Comparison of ENCODE assay signal across 2 cellular contexts in the genomic region with DNA sequence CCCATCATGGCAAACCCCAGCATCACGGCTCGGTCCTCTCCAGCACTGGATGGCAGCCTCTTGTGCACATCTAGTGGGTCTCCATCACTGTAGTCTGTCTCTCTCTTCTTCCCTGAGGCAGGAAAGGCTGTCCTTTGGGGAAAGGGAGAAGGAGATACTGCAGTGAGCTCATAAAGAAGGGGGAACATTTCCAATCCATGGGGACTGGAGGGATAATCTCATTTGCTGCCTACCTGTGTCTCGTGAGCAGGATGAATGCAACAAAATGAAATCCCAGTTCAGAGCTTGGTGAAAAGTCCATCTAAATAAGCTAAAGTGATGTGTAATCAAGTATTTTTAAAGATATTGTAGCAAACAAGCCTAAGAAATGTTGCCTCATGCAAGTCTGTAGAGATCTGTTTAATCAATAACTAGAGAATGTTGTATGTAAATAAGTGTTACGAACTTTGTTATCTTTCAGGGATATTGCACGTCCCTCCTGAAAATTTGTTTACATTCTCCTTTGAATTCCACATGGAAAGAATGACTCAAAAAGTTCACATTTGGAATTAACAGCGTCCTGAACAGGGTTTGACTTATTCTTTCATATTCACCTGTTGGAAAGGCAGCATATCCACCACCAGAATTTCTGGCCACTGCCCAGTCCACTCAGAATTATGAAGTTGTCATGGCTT.
TF ChIP-seq lines count a peak whose summit lies in the region.

A gene with protein sequence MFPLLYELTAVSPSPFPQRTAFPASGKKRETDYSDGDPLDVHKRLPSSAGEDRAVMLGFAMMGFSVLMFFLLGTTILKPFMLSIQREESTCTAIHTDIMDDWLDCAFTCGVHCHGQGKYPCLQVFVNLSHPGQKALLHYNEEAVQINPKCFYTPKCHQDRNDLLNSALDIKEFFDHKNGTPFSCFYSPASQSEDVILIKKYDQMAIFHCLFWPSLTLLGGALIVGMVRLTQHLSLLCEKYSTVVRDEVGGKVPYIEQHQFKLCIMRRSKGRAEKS (minus strand): TSS at position 312 of the 674 bp plus-strand sequence. CDS start 124 bp downstream, at position 188.

TF ChIP-seq in K562, 482 proteins besides CTCF, POLR2A, EP300 and RAD21:
- no peak for TF ChIP-seq BRD4 (IDR thresholded peaks at IDR 0.05)
- TF ChIP-seq GTF2E2 (tag; IDR thresholded peaks at IDR 0.05), result no peak
- TF ChIP-seq PML (IDR thresholded peaks at IDR 0.05; ENCODE audit: low read length), result no peak
- TF ChIP-seq RHOXF2B (CRISPR knock-in tag; conservative IDR thresholded peaks at IDR 0.05), result no peak
- no peak for TF ChIP-seq KDM5B (IDR thresholded peaks at IDR 0.05; ENCODE audit: insufficient replicate concordance, low read depth, low read length)
- TF ChIP-seq U2AF1 (optimal IDR thresholded peaks at IDR 0.05; ENCODE audit: low read depth, low read length), result no peak
TF ChIP-seq in K562: peak in this region for 0.

TF ChIP-seq in HepG2, 621 proteins besides CTCF, POLR2A, EP300 and RAD21 (continues in another document):
- TF ChIP-seq ZNF792 (CRISPR knock-in tag; IDR thresholded peaks at IDR 0.05) (no peak), GATA4 (IDR thresholded peaks at IDR 0.05; ENCODE audit: borderline replicate concordance, low read depth) (peak; percentile 27; the same call in 1 of the 2 replicates), KDM3A (CRISPR knock-in tag; IDR thresholded peaks at IDR 0.05; ENCODE audit: low read depth) (no peak), RBM39 (IDR thresholded peaks at IDR 0.05; ENCODE audit: low read depth, low read length, poor library complexity, severe bottlenecking) (no peak), ZNF24 (IDR thresholded peaks at IDR 0.05) (peak; percentile 55; the same call in 1 of the 2 replicates), ZNF746 (CRISPR knock-in tag; IDR thresholded peaks at IDR 0.05) (no peak), HOXA7 (CRISPR knock-in tag; IDR thresholded peaks at IDR 0.05) (no peak), ZNF619 (CRISPR knock-in tag; IDR thresholded peaks at IDR 0.05) (no peak), ZNF776 (CRISPR knock-in tag; IDR thresholded peaks at IDR 0.05) (no peak), CEBPB (IDR thresholded peaks at IDR 0.05; ENCODE audit: borderline replicate concordance, low read depth, low read length) (peak; percentile 84; the same call in 1 of the 2 replicates), ZFP1 (CRISPR knock-in tag; IDR thresholded peaks at IDR 0.05) (0 out of 2 replicates have a peak, but pooled peaks have one; percentile 24), CBX2 (IDR thresholded peaks at IDR 0.05; ENCODE audit: low read depth, low read length) (no peak), CBX2 (CRISPR knock-in tag; IDR thresholded peaks at IDR 0.05; ENCODE audit: low read depth) (no peak), SETDB1 (CRISPR knock-in tag; IDR thresholded peaks at IDR 0.05; ENCODE audit: borderline replicate concordance) (no peak), ZNF121 (CRISPR knock-in tag; IDR thresholded peaks at IDR 0.05) (no peak), FOXK1 (CRISPR knock-in tag; IDR thresholded peaks at IDR 0.05; ENCODE audit: borderline replicate concordance, low read depth) (0 out of 2 replicates have a peak, but pooled peaks have one; percentile 51), ATAD3A (CRISPR knock-in tag; IDR thresholded peaks at IDR 0.05) (no peak), ZMYM3 (CRISPR knock-in tag; IDR thresholded peaks at IDR 0.05) (no peak), ZNF335 (CRISPR knock-in tag; IDR thresholded peaks at IDR 0.05) (no peak), FOXA1 (IDR thresholded peaks at IDR 0.05) (peak; percentile 84), FOXA1 (CRISPR knock-in tag; IDR thresholded peaks at IDR 0.05) (peak; percentile 90), TEAD3 (CRISPR knock-in tag; optimal IDR thresholded peaks at IDR 0.05; ENCODE audit: borderline replicate concordance) (peak; percentile 88), ZNF605 (CRISPR knock-in tag; IDR thresholded peaks at IDR 0.05) (no peak), ZFYVE20 (CRISPR knock-in tag; IDR thresholded peaks at IDR 0.05; ENCODE audit: borderline replicate concordance, low read depth) (no peak), SOX13 (IDR thresholded peaks at IDR 0.05) (no peak), SOX13 (CRISPR knock-in tag; conservative IDR thresholded peaks at IDR 0.05 in 1 of 2, IDR thresholded peaks at IDR 0.05 in 1 of 2) (peak in 1 of 2 experiments; percentile 76; a peak in 2 of 4 replicates), ZC3H13 (CRISPR knock-in tag; IDR thresholded peaks at IDR 0.05) (no peak), JUND (CRISPR knock-in tag; IDR thresholded peaks at IDR 0.05) (0 out of 2 replicates have a peak, but pooled peaks have one; percentile 40), KDM2A (CRISPR knock-in tag; IDR thresholded peaks at IDR 0.05; ENCODE audit: borderline replicate concordance, low read depth) (no peak), HNRNPUL1 (IDR thresholded peaks at IDR 0.05; ENCODE audit: low read depth, low read length) (peak; percentile 74), HDAC2 (CRISPR knock-in tag; IDR thresholded peaks at IDR 0.05) (peak; percentile 75), CENPT (CRISPR knock-in tag; IDR thresholded peaks at IDR 0.05; ENCODE audit: low read depth) (no peak), TARDBP (CRISPR knock-in tag; IDR thresholded peaks at IDR 0.05) (no peak), ZNF235 (CRISPR knock-in tag; IDR thresholded peaks at IDR 0.05; ENCODE audit: borderline replicate concordance) (no peak), TBP (CRISPR knock-in tag; IDR thresholded peaks at IDR 0.05) (no peak), PPARG (CRISPR knock-in tag; conservative IDR thresholded peaks at IDR 0.05) (0 out of 2 replicates have a peak, but pooled peaks have one; percentile 36), AGO1 (IDR thresholded peaks at IDR 0.05; ENCODE audit: low read depth, low read length, poor library complexity, severe bottlenecking) (no peak), ZNF660 (CRISPR knock-in tag; IDR thresholded peaks at IDR 0.05; ENCODE audit: borderline replicate concordance, low read depth) (no peak)
- TF ChIP-seq, protein P1, sequence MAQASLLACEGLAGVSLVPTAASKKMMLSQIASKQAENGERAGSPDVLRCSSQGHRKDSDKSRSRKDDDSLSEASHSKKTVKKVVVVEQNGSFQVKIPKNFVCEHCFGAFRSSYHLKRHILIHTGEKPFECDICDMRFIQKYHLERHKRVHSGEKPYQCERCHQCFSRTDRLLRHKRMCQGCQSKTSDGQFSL (CRISPR knock-in tag; IDR thresholded peaks at IDR 0.05), result no peak
- TF ChIP-seq, protein P2, sequence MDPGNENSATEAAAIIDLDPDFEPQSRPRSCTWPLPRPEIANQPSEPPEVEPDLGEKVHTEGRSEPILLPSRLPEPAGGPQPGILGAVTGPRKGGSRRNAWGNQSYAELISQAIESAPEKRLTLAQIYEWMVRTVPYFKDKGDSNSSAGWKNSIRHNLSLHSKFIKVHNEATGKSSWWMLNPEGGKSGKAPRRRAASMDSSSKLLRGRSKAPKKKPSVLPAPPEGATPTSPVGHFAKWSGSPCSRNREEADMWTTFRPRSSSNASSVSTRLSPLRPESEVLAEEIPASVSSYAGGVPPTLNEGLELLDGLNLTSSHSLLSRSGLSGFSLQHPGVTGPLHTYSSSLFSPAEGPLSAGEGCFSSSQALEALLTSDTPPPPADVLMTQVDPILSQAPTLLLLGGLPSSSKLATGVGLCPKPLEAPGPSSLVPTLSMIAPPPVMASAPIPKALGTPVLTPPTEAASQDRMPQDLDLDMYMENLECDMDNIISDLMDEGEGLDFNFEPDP (CRISPR knock-in tag; conservative IDR thresholded peaks at IDR 0.05), result no peak
- TF ChIP-seq, protein P3, sequence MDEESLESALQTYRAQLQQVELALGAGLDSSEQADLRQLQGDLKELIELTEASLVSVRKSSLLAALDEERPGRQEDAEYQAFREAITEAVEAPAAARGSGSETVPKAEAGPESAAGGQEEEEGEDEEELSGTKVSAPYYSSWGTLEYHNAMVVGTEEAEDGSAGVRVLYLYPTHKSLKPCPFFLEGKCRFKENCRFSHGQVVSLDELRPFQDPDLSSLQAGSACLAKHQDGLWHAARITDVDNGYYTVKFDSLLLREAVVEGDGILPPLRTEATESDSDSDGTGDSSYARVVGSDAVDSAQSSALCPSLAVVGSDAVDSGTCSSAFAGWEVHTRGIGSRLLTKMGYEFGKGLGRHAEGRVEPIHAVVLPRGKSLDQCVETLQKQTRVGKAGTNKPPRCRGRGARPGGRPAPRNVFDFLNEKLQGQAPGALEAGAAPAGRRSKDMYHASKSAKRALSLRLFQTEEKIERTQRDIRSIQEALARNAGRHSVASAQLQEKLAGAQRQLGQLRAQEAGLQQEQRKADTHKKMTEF (CRISPR knock-in tag; IDR thresholded peaks at IDR 0.05), result peak; percentile 80
- TF ChIP-seq, protein P4, sequence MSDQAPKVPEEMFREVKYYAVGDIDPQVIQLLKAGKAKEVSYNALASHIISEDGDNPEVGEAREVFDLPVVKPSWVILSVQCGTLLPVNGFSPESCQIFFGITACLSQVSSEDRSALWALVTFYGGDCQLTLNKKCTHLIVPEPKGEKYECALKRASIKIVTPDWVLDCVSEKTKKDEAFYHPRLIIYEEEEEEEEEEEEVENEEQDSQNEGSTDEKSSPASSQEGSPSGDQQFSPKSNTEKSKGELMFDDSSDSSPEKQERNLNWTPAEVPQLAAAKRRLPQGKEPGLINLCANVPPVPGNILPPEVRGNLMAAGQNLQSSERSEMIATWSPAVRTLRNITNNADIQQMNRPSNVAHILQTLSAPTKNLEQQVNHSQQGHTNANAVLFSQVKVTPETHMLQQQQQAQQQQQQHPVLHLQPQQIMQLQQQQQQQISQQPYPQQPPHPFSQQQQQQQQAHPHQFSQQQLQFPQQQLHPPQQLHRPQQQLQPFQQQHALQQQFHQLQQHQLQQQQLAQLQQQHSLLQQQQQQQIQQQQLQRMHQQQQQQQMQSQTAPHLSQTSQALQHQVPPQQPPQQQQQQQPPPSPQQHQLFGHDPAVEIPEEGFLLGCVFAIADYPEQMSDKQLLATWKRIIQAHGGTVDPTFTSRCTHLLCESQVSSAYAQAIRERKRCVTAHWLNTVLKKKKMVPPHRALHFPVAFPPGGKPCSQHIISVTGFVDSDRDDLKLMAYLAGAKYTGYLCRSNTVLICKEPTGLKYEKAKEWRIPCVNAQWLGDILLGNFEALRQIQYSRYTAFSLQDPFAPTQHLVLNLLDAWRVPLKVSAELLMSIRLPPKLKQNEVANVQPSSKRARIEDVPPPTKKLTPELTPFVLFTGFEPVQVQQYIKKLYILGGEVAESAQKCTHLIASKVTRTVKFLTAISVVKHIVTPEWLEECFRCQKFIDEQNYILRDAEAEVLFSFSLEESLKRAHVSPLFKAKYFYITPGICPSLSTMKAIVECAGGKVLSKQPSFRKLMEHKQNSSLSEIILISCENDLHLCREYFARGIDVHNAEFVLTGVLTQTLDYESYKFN (CRISPR knock-in tag; conservative IDR thresholded peaks at IDR 0.05), result peak; percentile 89
- TF ChIP-seq, protein P5, sequence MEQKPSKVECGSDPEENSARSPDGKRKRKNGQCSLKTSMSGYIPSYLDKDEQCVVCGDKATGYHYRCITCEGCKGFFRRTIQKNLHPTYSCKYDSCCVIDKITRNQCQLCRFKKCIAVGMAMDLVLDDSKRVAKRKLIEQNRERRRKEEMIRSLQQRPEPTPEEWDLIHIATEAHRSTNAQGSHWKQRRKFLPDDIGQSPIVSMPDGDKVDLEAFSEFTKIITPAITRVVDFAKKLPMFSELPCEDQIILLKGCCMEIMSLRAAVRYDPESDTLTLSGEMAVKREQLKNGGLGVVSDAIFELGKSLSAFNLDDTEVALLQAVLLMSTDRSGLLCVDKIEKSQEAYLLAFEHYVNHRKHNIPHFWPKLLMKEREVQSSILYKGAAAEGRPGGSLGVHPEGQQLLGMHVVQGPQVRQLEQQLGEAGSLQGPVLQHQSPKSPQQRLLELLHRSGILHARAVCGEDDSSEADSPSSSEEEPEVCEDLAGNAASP (CRISPR knock-in tag; IDR thresholded peaks at IDR 0.05; ENCODE audit: borderline replicate concordance), result no peak; the same call in 1 of the 2 replicates
- TF ChIP-seq, protein P6, sequence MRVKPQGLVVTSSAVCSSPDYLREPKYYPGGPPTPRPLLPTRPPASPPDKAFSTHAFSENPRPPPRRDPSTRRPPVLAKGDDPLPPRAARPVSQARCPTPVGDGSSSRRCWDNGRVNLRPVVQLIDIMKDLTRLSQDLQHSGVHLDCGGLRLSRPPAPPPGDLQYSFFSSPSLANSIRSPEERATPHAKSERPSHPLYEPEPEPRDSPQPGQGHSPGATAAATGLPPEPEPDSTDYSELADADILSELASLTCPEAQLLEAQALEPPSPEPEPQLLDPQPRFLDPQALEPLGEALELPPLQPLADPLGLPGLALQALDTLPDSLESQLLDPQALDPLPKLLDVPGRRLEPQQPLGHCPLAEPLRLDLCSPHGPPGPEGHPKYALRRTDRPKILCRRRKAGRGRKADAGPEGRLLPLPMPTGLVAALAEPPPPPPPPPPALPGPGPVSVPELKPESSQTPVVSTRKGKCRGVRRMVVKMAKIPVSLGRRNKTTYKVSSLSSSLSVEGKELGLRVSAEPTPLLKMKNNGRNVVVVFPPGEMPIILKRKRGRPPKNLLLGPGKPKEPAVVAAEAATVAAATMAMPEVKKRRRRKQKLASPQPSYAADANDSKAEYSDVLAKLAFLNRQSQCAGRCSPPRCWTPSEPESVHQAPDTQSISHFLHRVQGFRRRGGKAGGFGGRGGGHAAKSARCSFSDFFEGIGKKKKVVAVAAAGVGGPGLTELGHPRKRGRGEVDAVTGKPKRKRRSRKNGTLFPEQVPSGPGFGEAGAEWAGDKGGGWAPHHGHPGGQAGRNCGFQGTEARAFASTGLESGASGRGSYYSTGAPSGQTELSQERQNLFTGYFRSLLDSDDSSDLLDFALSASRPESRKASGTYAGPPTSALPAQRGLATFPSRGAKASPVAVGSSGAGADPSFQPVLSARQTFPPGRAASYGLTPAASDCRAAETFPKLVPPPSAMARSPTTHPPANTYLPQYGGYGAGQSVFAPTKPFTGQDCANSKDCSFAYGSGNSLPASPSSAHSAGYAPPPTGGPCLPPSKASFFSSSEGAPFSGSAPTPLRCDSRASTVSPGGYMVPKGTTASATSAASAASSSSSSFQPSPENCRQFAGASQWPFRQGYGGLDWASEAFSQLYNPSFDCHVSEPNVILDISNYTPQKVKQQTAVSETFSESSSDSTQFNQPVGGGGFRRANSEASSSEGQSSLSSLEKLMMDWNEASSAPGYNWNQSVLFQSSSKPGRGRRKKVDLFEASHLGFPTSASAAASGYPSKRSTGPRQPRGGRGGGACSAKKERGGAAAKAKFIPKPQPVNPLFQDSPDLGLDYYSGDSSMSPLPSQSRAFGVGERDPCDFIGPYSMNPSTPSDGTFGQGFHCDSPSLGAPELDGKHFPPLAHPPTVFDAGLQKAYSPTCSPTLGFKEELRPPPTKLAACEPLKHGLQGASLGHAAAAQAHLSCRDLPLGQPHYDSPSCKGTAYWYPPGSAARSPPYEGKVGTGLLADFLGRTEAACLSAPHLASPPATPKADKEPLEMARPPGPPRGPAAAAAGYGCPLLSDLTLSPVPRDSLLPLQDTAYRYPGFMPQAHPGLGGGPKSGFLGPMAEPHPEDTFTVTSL (CRISPR knock-in tag; IDR thresholded peaks at IDR 0.05; ENCODE audit: borderline replicate concordance), result peak; percentile 81; the same call in 1 of the 2 replicates
- TF ChIP-seq, protein P7, sequence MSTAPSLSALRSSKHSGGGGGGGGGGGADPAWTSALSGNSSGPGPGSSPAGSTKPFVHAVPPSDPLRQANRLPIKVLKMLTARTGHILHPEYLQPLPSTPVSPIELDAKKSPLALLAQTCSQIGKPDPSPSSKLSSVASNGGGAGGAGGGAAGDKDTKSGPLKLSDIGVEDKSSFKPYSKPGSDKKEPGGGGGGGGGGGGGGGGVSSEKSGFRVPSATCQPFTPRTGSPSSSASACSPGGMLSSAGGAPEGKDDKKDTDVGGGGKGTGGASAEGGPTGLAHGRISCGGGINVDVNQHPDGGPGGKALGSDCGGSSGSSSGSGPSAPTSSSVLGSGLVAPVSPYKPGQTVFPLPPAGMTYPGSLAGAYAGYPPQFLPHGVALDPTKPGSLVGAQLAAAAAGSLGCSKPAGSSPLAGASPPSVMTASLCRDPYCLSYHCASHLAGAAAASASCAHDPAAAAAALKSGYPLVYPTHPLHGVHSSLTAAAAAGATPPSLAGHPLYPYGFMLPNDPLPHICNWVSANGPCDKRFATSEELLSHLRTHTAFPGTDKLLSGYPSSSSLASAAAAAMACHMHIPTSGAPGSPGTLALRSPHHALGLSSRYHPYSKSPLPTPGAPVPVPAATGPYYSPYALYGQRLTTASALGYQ (CRISPR knock-in tag; IDR thresholded peaks at IDR 0.05), result no peak
